8 cellular contexts compared by ENCODE assay signal in genomic region chr11:68461284-68461861, GRCh38. TPM values are rescaled to one million over a fixed set of nuclear protein-coding genes. Genes with fewer than 3 reads are reported as not detected.
DNase-seq lines count a peak whose midpoint lies in the region; ATAC-seq and TF ChIP-seq lines count a peak whose summit lies in the region.

No MANE protein-coding gene starts in this region.

- CTCF ChIA-PET in AG04449 (lab: Yijun Ruan, JAX) = interaction anchor here (1.0 kb wide), 1 partner anchor 182 kb away, joined by 3 read pairs; no protein-coding TSS in a partner anchor
- CTCF ChIA-PET in T-cell (lab: Charles Lee) = no interaction called here

- peaks cover 43 to 60% (median 55%) of the 10 kb centered on the region in 4 donors for H3K4me1 ChIP-seq in esophagus muscularis mucosa

- H3K27ac Mint-ChIP-seq in T-cell (peak overlapping the region; percentile 87), osteocyte (ENCODE audit: unreplicated experiment) (peak overlapping the region; percentile 58)

- POLR2A ChIA-PET in AG04449 (lab: Yijun Ruan, JAX) = no interaction called here
- POLR2A ChIA-PET in T-cell (lab: Charles Lee) = no interaction called here

- WGBS in esophagus muscularis mucosa = 1% methylated on average over 13 of the region's 22 CpGs

- H3K9me3 ChIP-seq in esophagus muscularis mucosa = no peaks in the 10 kb centered on the region

- no peaks in the 10 kb centered on the region for H3K27me3 ChIP-seq in esophagus muscularis mucosa

- intact Hi-C loops in esophagus muscularis mucosa (cut with DNase I) = loop anchor here (5.0 kb wide), 1 partner anchor 81 kb away; no protein-coding TSS in a partner anchor

- H3K36me3 Mint-ChIP-seq in T-cell (peaks cover 8% of the 10 kb centered on the region), osteocyte (ENCODE audit: unreplicated experiment) (no peaks in the 10 kb centered on the region)

- H3K4me3 Mint-ChIP-seq in T-cell (peak overlapping the region; percentile 72 to 78 (median 77)), osteocyte (ENCODE audit: unreplicated experiment) (peak overlapping the region; percentile 90)

- no peak for DNase-seq in AG04449 (ENCODE audit: low read depth, low spot score)
- peak; percentile 49 for DNase-seq in GM20000 (ENCODE audit: low spot score)
- DNase-seq in T-cell = peak in 3 of 34 experiments; percentile 4 to 29 (median 18)
- no peak for DNase-seq in esophagus muscularis mucosa (ENCODE audit: extremely low spot score)
- no peak for DNase-seq in osteocyte (ENCODE audit: extremely low spot score, unreplicated experiment)
- no peak for DNase-seq in foreskin melanocyte

- H3K36me3 ChIP-seq in esophagus muscularis mucosa = no peaks in the 10 kb centered on the region

- no peak for TF ChIP-seq CTCF in AG04449 (IDR thresholded peaks at IDR 0.05; ENCODE audit: insufficient read depth, low read length, missing control alignments)
- TF ChIP-seq CTCF in GM20000 (IDR thresholded peaks at IDR 0.05; ENCODE audit: extremely low read depth, missing control alignments) = no peak
- no peak for TF ChIP-seq CTCF in esophagus muscularis mucosa (IDR thresholded peaks at IDR 0.05)
- no peak for TF ChIP-seq CTCF in osteocyte (IDR thresholded peaks at IDR 0.05)

- H3K9me3 Mint-ChIP-seq in T-cell (no peaks in the 10 kb centered on the region), osteocyte (ENCODE audit: unreplicated experiment) (no peaks in the 10 kb centered on the region)

- H3K27me3 Mint-ChIP-seq in T-cell (no peaks in the 10 kb centered on the region), osteocyte (ENCODE audit: unreplicated experiment) (no peaks in the 10 kb centered on the region)

- ATAC-seq in T-cell (replicated peaks in 1 of 4) (no peak), HG02759 (IDR thresholded peaks at IDR 0.05; ENCODE audit: unreplicated experiment) (no peak), GM21381 (IDR thresholded peaks at IDR 0.05; ENCODE audit: unreplicated experiment) (no peak)

- H3K4me3 ChIP-seq in AG04449 (ENCODE audit: low read depth, low read length) (peak overlapping the region; percentile 83), esophagus muscularis mucosa (peak overlapping the region; percentile 91 to 100 (median 97))

- TF ChIP-seq EP300 in esophagus muscularis mucosa (IDR thresholded peaks at IDR 0.05) = no peak

- H3K4me1 Mint-ChIP-seq in T-cell = peaks cover 50 to 56% (median 52%) of the 10 kb centered on the region in 3 donors
- peaks cover 50% of the 10 kb centered on the region for H3K4me1 Mint-ChIP-seq in osteocyte (ENCODE audit: unreplicated experiment)

- H3K27ac ChIP-seq in esophagus muscularis mucosa (replicated peaks in 1 of 4) = peak overlapping the region; percentile 97 to 99 (median 99)

- no peak for TF ChIP-seq POLR2A in esophagus muscularis mucosa (IDR thresholded peaks at IDR 0.05; ENCODE audit: low read depth)

RNA-seq across cellular contexts. Expression of gene PPP6R3, which starts 0.8 kb away (rescaled TPM):
- total RNA-seq in T-cell (100 to 1,000 TPM; 106 to 147 (median 118) TPM), esophagus muscularis mucosa (100 to 1,000 TPM; 106 to 132 (median 116) TPM), osteocyte (86.6 and 87.8 TPM in 2 replicates)
